Comparison of ENCODE assay signal across 9 cellular contexts in genomic region chr15:78056714-78057269, GRCh38. TPM values are rescaled to one million over a fixed set of nuclear protein-coding genes. Genes with fewer than 3 reads are reported as not detected.
DNase-seq lines count a peak whose midpoint lies in the region; ATAC-seq and TF ChIP-seq lines count a peak whose summit lies in the region.
"Had no signal": no experiment of that assay in that cellular context is flagged by ENCODE, and none has a peak within 500 bp of the region (broad histone marks: within the 10 kb centered on the region; RNA-seq: fewer than 3 reads in every experiment).

No MANE protein-coding gene starts in this region.

- H3K36me3 ChIP-seq in SJSA1 = peaks cover 21% of the 10 kb centered on the region
- H3K36me3 ChIP-seq in fibroblast of lung (ENCODE audit: control insufficient read depth, insufficient read depth, low read length) = peaks cover 6% of the 10 kb centered on the region

- no peaks in the 10 kb centered on the region for H3K9me3 ChIP-seq in SJSA1 (replicated peaks)
- H3K9me3 ChIP-seq in fibroblast of lung (ENCODE audit: control insufficient read depth, insufficient read depth, low read depth, low read length) = no peaks in the 10 kb centered on the region

- ATAC-seq in GM18873 (IDR thresholded peaks at IDR 0.05; ENCODE audit: low FRiP score, unreplicated experiment) = no peak
- ATAC-seq in GM18505 (IDR thresholded peaks at IDR 0.05; ENCODE audit: unreplicated experiment) = no peak

- H2AFZ ChIP-seq in fibroblast of lung (ENCODE audit: low read length) = no peak overlapping the region

- peak overlapping the region; percentile 28 for H3K4me2 ChIP-seq in fibroblast of lung (ENCODE audit: extremely low read depth, insufficient read depth, low read length)

- H3K27ac ChIP-seq in SJSA1 = peak overlapping the region; percentile 38; the same call in 1 of the 2 replicates
- H3K27ac ChIP-seq in fibroblast of lung (ENCODE audit: insufficient read depth, low read length) = peak overlapping the region; percentile 79
- H3K27ac ChIP-seq: C4-2B had no signal

- no peak for TF ChIP-seq CTCF in fibroblast of lung (conservative IDR thresholded peaks at IDR 0.05 in 1 of 2, IDR thresholded peaks at IDR 0.05 in 1 of 2; ENCODE audit: low read depth in 1 of 2, low read length in 2 of 2)

- no peak for TF ChIP-seq POLR2A in GM18505 (IDR thresholded peaks at IDR 0.05; ENCODE audit: borderline replicate concordance, extremely low read depth, insufficient read depth, insufficient read length)

- H3K4me1 ChIP-seq in SJSA1 (replicated peaks) (peaks cover 38% of the 10 kb centered on the region), fibroblast of lung (ENCODE audit: control insufficient read depth, extremely low read depth, insufficient read depth, low read length) (peaks cover 24% of the 10 kb centered on the region)

- H3K79me2 ChIP-seq in fibroblast of lung (ENCODE audit: control insufficient read depth, insufficient read depth, low read length) = peaks cover 52% of the 10 kb centered on the region

- H4K20me1 ChIP-seq in fibroblast of lung (ENCODE audit: control insufficient read depth, extremely low read depth, insufficient read depth, low read length) = no peaks in the 10 kb centered on the region

- H3K4me3 ChIP-seq in SJSA1 (no peak overlapping the region), fibroblast of lung (replicated peaks in 1 of 4; ENCODE audit: control extremely low read depth in 1 of 4, insufficient read depth in 1 of 4, low read depth in 3 of 4, low read length in 4 of 4) (no peak overlapping the region)

- peak overlapping the region; percentile 36 for H3K9ac ChIP-seq in fibroblast of lung (ENCODE audit: insufficient read depth, low read length)

- DNase-seq in SIG-M5 treated with dmso at 0.1 percent for 504 hours (lab: John Stamatoyannopoulos, UW; ENCODE audit: unreplicated experiment) = peak; percentile 49
- no peak for DNase-seq in SIG-M5 (lab: John Stamatoyannopoulos, UW)
- DNase-seq in SJSA1 (ENCODE audit: low read depth in 1 of 2, low spot score in 2 of 2) = no peak
- DNase-seq in fibroblast of lung (ENCODE audit: low read depth in 2 of 2) = peak; percentile 41 to 54
- DNase-seq in renal cortical epithelial cell (ENCODE audit: low read depth) = peak; percentile 77
- DNase-seq in D341Med (ENCODE audit: low spot score) = no peak

- H3K27me3 ChIP-seq in SJSA1 (replicated peaks) (no peaks in the 10 kb centered on the region), fibroblast of lung (ENCODE audit: control insufficient read depth, insufficient read depth, low read length) (no peaks in the 10 kb centered on the region)

RNA-seq across cellular contexts. Expression of gene TBC1D2B, which starts 20.7 kb away (rescaled TPM):
- 27.5 and 28.2 TPM in 2 replicates for total RNA-seq in SJSA1 (2014; rRNA removed; shearing (Covaris generic))
- total RNA-seq in fibroblast of lung = 73.3 and 75.5 TPM in 2 replicates
- 28.4 and 49.4 TPM in 2 replicates for polyA plus RNA-seq in fibroblast of lung
- polyA plus RNA-seq in fibroblast of lung (2012) = 21.9 and 37.5 TPM in 2 replicates
- 30.3 and 55.1 TPM in 2 replicates for polyA minus RNA-seq in fibroblast of lung (ENCODE audit: low replicate concordance)
- 14.1 and 23.7 TPM in 2 replicates for total RNA-seq in renal cortical epithelial cell

RNA-seq across cellular contexts. Expression of gene SH2D7, which starts 35.6 kb away (rescaled TPM):
- total RNA-seq in SJSA1 (2014; rRNA removed; shearing (Covaris generic)) = not detected in 2 replicates
- total RNA-seq in fibroblast of lung (not detected in 2 replicates), renal cortical epithelial cell (not detected in 2 replicates)
- polyA plus RNA-seq in fibroblast of lung = 0.03 TPM in 1 of 2 replicates, not detected in the other
- 0.07 TPM in 1 of 2 replicates, not detected in the other for polyA plus RNA-seq in fibroblast of lung (2012)
- not detected in 2 replicates for polyA minus RNA-seq in fibroblast of lung (ENCODE audit: low replicate concordance)

Comparison
In these comparisons a context has a peak if more than half of its experiments do, and no peak if none do; other contexts are left out.
1. DNase-seq: peak in SIG-M5 treated with dmso at 0.1 percent for 504 hours (single experiment), fibroblast of lung (2 of 2) and renal cortical epithelial cell (single experiment); none in SIG-M5 (single experiment), SJSA1 (0 of 2) and D341Med (single experiment).